In genomic region chr18:47912794-47913594, GRCh38 we compare ENCODE assay signal across 11 cellular contexts. TPM values are rescaled to one million over a fixed set of nuclear protein-coding genes. Genes with fewer than 3 reads are reported as not detected.
DNase-seq lines count a peak whose midpoint lies in the region; ATAC-seq and TF ChIP-seq lines count a peak whose summit lies in the region.
"Had no signal": no experiment of that assay in that cellular context is flagged by ENCODE, and none has a peak within 500 bp of the region (broad histone marks: within the 10 kb centered on the region; RNA-seq: fewer than 3 reads in every experiment).

No MANE protein-coding gene starts in this region.

- no peak overlapping the region for H3K23ac ChIP-seq in mesenchymal stem cell (ENCODE audit: low read length in 2 of 2)

- H3K4me1 ChIP-seq in left ventricle myocardium inferior: peaks cover 97% of the 10 kb centered on the region
- H3K4me1 ChIP-seq in mesenchymal stem cell (ENCODE audit: control insufficient read depth, insufficient read depth, low read depth, low read length): no peaks in the 10 kb centered on the region
- H3K4me1 ChIP-seq in vagina: peaks cover 34% of the 10 kb centered on the region

- peak overlapping the region; percentile 14 for H3K9ac ChIP-seq in mesenchymal stem cell (ENCODE audit: low read length)

- no peak overlapping the region for H3K4me2 ChIP-seq in mesenchymal stem cell (ENCODE audit: low read length, poor library complexity, severe bottlenecking)

- no peak overlapping the region for H3K14ac ChIP-seq in mesenchymal stem cell (ENCODE audit: low read length in 2 of 2)

- in situ Hi-C loops in KBM-7 (cut with MboI; ENCODE audit: low pct_unique_long_range_greater_than_20kb, low sequenced_read_pairs): no loop called here

- intact Hi-C loops in left ventricle myocardium inferior (cut with micrococcal nuclease) (no loop called here), cardiac septum (cut with DNase I) (no loop called here), vagina (cut with DNase I) (no loop called here)

- H3K9me3 ChIP-seq in left ventricle myocardium inferior (replicated peaks): no peaks in the 10 kb centered on the region
- H3K9me3 ChIP-seq in mesenchymal stem cell (ENCODE audit: control insufficient read depth, low read length): no peaks in the 10 kb centered on the region
- H3K9me3 ChIP-seq in vagina: no peaks in the 10 kb centered on the region
- H3K9me3 ChIP-seq: mucosa of descending colon had no signal

- H3K27ac ChIP-seq in left ventricle myocardium inferior (replicated peaks) (peak overlapping the region; percentile 87), mesenchymal stem cell (ENCODE audit: low read length, poor library complexity, severe bottlenecking) (no peak overlapping the region), vagina (peak overlapping the region; percentile 25)

- TF ChIP-seq POLR2A in vagina (IDR thresholded peaks at IDR 0.05): no peak

- WGBS in mesenchymal stem cell: 100% methylated on average over 8 of the region's 11 CpGs

- no peak for ATAC-seq in GM18907 (IDR thresholded peaks at IDR 0.05; ENCODE audit: unreplicated experiment)
- ATAC-seq: mucosa of descending colon had no signal

- no peak overlapping the region for H4K91ac ChIP-seq in mesenchymal stem cell (ENCODE audit: low read length)

- no peak overlapping the region for H2AK5ac ChIP-seq in mesenchymal stem cell (ENCODE audit: low read length, severe bottlenecking)

- TF ChIP-seq CTCF in left ventricle myocardium inferior (IDR thresholded peaks at IDR 0.05; ENCODE audit: borderline replicate concordance) (no peak), vagina (IDR thresholded peaks at IDR 0.05) (no peak)

- no peak overlapping the region for H2AFZ ChIP-seq in mesenchymal stem cell (ENCODE audit: low read depth, low read length)

- peaks cover 4% of the 10 kb centered on the region for H3K79me1 ChIP-seq in mesenchymal stem cell (replicated peaks; ENCODE audit: low read length, poor library complexity, severe bottlenecking)

- no peak overlapping the region for H2BK120ac ChIP-seq in mesenchymal stem cell (ENCODE audit: low read depth, low read length)

- H3K18ac ChIP-seq in mesenchymal stem cell (ENCODE audit: low read depth in 1 of 2, low read length in 2 of 2): no peak overlapping the region

- no peaks in the 10 kb centered on the region for H3K36me3 ChIP-seq in left ventricle myocardium inferior
- peaks cover 3 to 14% of the 10 kb centered on the region in 2 experiments for H3K36me3 ChIP-seq in mesenchymal stem cell (ENCODE audit: control insufficient read depth in 1 of 2, insufficient read depth in 2 of 2, low read depth in 1 of 2, low read length in 2 of 2)
- H3K36me3 ChIP-seq in vagina: no peaks in the 10 kb centered on the region
- H3K36me3 ChIP-seq: cardiac muscle cell had no signal

- H2BK12ac ChIP-seq in mesenchymal stem cell (ENCODE audit: low read length in 2 of 2): no peak overlapping the region

- H3K27me3 ChIP-seq in left ventricle myocardium inferior (ENCODE audit: low read depth) (no peaks in the 10 kb centered on the region), mesenchymal stem cell (ENCODE audit: control insufficient read depth in 1 of 2, insufficient read depth in 1 of 2, low read length in 2 of 2) (no peaks in the 10 kb centered on the region), vagina (no peaks in the 10 kb centered on the region)
- H3K27me3 ChIP-seq: cardiac muscle cell had no signal

- no peak overlapping the region for H3K4me3 ChIP-seq in left ventricle myocardium inferior
- no peak overlapping the region for H3K4me3 ChIP-seq in mesenchymal stem cell (ENCODE audit: insufficient read depth in 1 of 2, low read depth in 1 of 2, low read length in 2 of 2)
- no peak overlapping the region for H3K4me3 ChIP-seq in vagina
- H3K4me3 ChIP-seq: cardiac muscle cell, mucosa of descending colon had no signal

- DNase-seq in left ventricle myocardium inferior (no peak), cardiac septum (ENCODE audit: low spot score) (no peak), amniotic epithelial cell (ENCODE audit: low read depth) (peak; percentile 24), mesenchymal stem cell (peak; percentile 18), vagina (ENCODE audit: extremely low spot score in 2 of 2) (no peak), KBM-7 (no peak), NCI-H2196 treated with DMSO at 0.1 percent for 48 hours (lab: John Stamatoyannopoulos, UW; ENCODE audit: unreplicated experiment) (no peak)
- DNase-seq: glutamatergic neuron, mucosa of descending colon had no signal

- no peak overlapping the region for H3K4ac ChIP-seq in mesenchymal stem cell (ENCODE audit: low read depth in 1 of 2, low read length in 2 of 2)

- H2BK15ac ChIP-seq in mesenchymal stem cell (ENCODE audit: low read depth, poor library complexity, severe bottlenecking): no peak overlapping the region

- no peak overlapping the region for H4K8ac ChIP-seq in mesenchymal stem cell (ENCODE audit: low read length)

- no peak overlapping the region for H2BK5ac ChIP-seq in mesenchymal stem cell (ENCODE audit: low read depth, low read length, poor library complexity, severe bottlenecking)

RNA-seq across cellular contexts. Expression of gene SMAD2, which starts 17.5 kb away (rescaled TPM):
- total RNA-seq in left ventricle myocardium inferior (80.9 TPM), cardiac septum (104 TPM), vagina (28.5 TPM)
- polyA plus RNA-seq in mesenchymal stem cell (2013, experiment 1 of 2): 62.4 TPM
- polyA plus RNA-seq in mesenchymal stem cell (2013, experiment 2 of 2): 63.0 TPM

Comparison
In these comparisons a context has a peak if more than half of its experiments do, and no peak if none do; other contexts are left out.
1. DNase-seq: peak in amniotic epithelial cell (single experiment) and mesenchymal stem cell (single experiment); none in left ventricle myocardium inferior (single experiment), cardiac septum (single experiment), vagina (0 of 2), KBM-7 (single experiment) and NCI-H2196 treated with DMSO at 0.1 percent for 48 hours (single experiment).